ENCODE assay signal across 23 cellular contexts in the genomic region with DNA sequence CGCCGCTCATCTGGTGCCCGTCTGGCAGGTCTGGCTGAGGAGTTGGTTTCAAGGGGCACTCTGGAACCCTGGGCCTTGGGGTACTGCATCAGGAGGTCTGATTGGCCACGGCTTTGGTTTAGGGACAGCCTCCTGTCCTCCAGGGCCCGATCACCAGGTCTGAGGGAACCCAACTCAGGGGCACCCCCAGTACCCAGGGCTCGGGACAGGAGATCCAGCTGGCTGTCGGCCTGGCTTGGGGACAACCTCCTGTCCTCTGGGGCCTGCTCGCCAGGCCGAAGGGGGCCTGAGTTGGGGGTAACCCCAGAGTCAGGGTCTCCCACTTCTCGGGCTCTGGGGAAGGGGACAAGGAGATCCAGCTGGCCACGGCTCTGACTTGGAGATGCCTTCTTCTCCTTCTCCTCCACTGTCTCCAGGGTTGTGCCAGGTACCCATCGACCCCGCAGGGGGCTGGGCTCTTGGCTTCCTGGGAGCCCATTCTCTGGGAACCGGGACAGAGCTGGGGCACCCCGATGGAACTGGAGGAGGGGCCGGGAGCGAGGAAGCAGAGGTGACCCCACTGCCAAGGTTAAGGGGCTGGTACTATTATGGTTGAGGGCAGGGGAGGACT. TPM values are rescaled to one million over a fixed set of nuclear protein-coding genes. Genes with fewer than 3 reads are reported as not detected.
"Had no signal": no experiment of that assay in that cellular context is flagged by ENCODE, and none has a peak within 500 bp of the region (broad histone marks: within the 10 kb centered on the region; RNA-seq: fewer than 3 reads in every experiment).

No MANE protein-coding gene starts in this region.

- H3K27ac Mint-ChIP-seq: activated CD8-positive, alpha-beta T cell treated with anti-CD3 and anti-CD28 coated beads, Interleukin-2, amount 10 ng/mL, durations not matched to agents 7 days and 5 days; T-helper 1 cell treated with Interleukin-12 subunit alpha and Interleukin-12 subunit beta and Interleukin-4 antibody, amounts not matched to agents 30 μg/mL and 1 μg/mL, for 36 hours had no signal

- ATAC-seq: activated CD4-positive, CD25-positive, alpha-beta regulatory T cell treated with anti-CD3 and anti-CD28 coated beads, Interleukin-2, amount 50 U/mL, for 24 hours; activated CD8-positive, alpha-beta T cell treated with anti-CD3 and anti-CD28 coated beads, Interleukin-2, amount 10 ng/mL, durations not matched to agents 7 days and 5 days; activated naive CD4-positive, alpha-beta T cell treated with anti-CD3 and anti-CD28 coated beads, Interleukin-2, amount 50 U/mL, for 72 hours; PC-3 had no signal

- DNase-seq: activated CD4-positive, alpha-beta T cell treated with anti-CD3 and anti-CD28 coated beads for 48 hours; activated CD4-positive, alpha-beta T cell treated with anti-CD3 and anti-CD28 coated beads, Interleukin-2, amount 50 U/mL, for 4 hours; activated CD8-positive, alpha-beta memory T cell treated with anti-CD3 and anti-CD28 coated beads, Interleukin-2, amount 50 U/mL, for 48 hours; activated CD8-positive, alpha-beta T cell treated with anti-CD3 and anti-CD28 coated beads, Interleukin-2, amount 10 ng/mL, durations not matched to agents 7 days and 5 days; activated effector memory CD4-positive, alpha-beta T cell treated with anti-CD3 and anti-CD28 coated beads, Interleukin-2, amount 50 U/mL, for 16 hours; activated naive CD4-positive, alpha-beta T cell treated with Interleukin-2 at 50 U/mL for 16 hours; activated T-cell treated with anti-CD3 and anti-CD28 coated beads, Interleukin-2, amount 50 U/mL, for 1 hour; amygdala; Kasumi-1; NCI-H1105 treated with DMSO at 0.1 percent for 48 hours; NCI-H1436 treated with DMSO at 0.1 percent for 48 hours; NCI-H187 treated with DMSO at 0.1 percent for 48 hours; NCI-H2081 treated with DMSO at 0.1 percent for 48 hours; NCI-H446; NCI-H524; PC-3; SHP77 treated with DMSO at 0.1 percent for 48 hours had no signal

- H3K4me3 Mint-ChIP-seq: activated CD8-positive, alpha-beta T cell treated with anti-CD3 and anti-CD28 coated beads, Interleukin-2, amount 10 ng/mL, durations not matched to agents 7 days and 5 days had no signal

- H3K9me3 Mint-ChIP-seq: activated naive CD4-positive, alpha-beta T cell treated with anti-CD3 and anti-CD28 coated beads, Interleukin-2, amount 50 U/mL, for 72 hours; brain; T-helper 1 cell treated with Interleukin-12 subunit alpha and Interleukin-12 subunit beta and Interleukin-4 antibody, amounts not matched to agents 30 μg/mL and 1 μg/mL, for 36 hours had no signal

RNA-seq across cellular contexts. Expression of gene FAM83C, which starts 5.2 kb away (rescaled TPM):
- total RNA-seq: activated CD8-positive, alpha-beta T cell treated with anti-CD3 and anti-CD28 coated beads, Interleukin-2, amount 10 ng/mL, durations not matched to agents 7 days and 5 days; activated naive CD4-positive, alpha-beta T cell treated with anti-CD3 and anti-CD28 coated beads, Interleukin-2, amount 50 U/mL, for 72 hours; astrocyte; PC-3; SK-MEL-5 had no signal
